In the genomic region with DNA sequence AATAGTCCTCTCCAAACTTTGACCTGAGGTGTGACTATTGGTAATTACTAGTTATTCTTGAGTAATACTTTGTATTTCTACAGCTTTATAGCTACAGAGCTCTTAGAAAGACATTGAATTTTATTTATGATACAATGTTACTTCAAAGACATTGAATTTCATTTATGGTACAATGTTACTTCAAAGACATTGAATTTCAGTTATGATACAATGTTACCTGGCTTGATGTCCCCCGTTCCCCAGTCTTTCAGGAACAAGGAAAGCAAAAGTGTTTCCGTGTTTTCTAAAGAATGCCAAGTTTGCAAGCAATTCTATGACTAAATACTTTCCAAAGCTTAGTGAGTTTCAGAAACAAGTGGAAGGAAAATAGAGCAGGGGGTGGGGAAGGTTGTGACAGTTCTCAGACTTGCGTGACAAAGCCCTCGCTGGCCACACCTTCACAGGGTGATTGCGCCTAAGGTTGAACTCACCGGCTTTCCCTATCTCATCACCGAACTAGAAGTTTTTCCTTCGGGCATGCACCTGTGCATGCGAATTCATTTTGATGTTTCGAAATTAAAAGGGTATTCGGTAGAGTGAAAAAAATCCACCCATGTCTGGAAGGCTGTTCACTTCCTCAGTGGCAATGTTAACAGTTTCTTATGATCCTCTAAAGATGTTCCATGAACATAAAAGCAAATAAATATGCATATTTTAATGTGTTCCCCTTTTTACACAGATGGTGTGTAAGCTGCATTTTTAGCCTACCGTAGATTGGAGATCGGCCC, we compare ENCODE assay signal across 8 cellular contexts. TPM values are rescaled to one million over a fixed set of nuclear protein-coding genes. Genes with fewer than 3 reads are reported as not detected.
A peak's percentile ranks its signal among the peaks of the same experiment; 100 is the strongest.
DNase-seq lines count a peak whose midpoint lies in the region; ATAC-seq and TF ChIP-seq lines count a peak whose summit lies in the region.

No MANE protein-coding gene starts in this region.

- DNase-seq in DMS53 (lab: John Stamatoyannopoulos, UW) = peak; percentile 71
- DNase-seq in WTC11 (ENCODE audit: low spot score) = no peak
- DNase-seq in central memory CD4-positive, alpha-beta T cell = peak; percentile 44
- DNase-seq in medulla oblongata (ENCODE audit: extremely low spot score) = peak; percentile 40
- DNase-seq in stimulated activated CD8-positive, alpha-beta memory T cell treated with anti-CD3 and anti-CD28 coated beads, Interleukin-15, amount 100 ng/mL, for 24 hours (ENCODE audit: low read depth) = peak; percentile 27
- DNase-seq in cerebellar nuclear complex (lab: John Stamatoyannopoulos, UW) = no peak

- peak overlapping the region; percentile 4 for H3K4me3 ChIP-seq in KMS-11 (IDR thresholded peaks at IDR 0.05; ENCODE audit: insufficient read depth, low read depth, low read length)

- peak overlapping the region; percentile 92 for H3K4me3 Mint-ChIP-seq in WTC11

- no peaks in the 10 kb centered on the region for H3K9me3 Mint-ChIP-seq in WTC11

- H2AFZ ChIP-seq in KMS-11 (ENCODE audit: low read depth) = peak overlapping the region; percentile 69

- H4K20me1 ChIP-seq in KMS-11 (ENCODE audit: insufficient read depth) = peaks cover 21% of the 10 kb centered on the region

- H3K36me3 ChIP-seq in KMS-11 (ENCODE audit: insufficient read depth) = no peaks in the 10 kb centered on the region; the same call in 1 of the 2 replicates

- peak overlapping the region; percentile 73 for H3K4me2 ChIP-seq in KMS-11

- H3K36me3 Mint-ChIP-seq in WTC11 = peaks cover 21% of the 10 kb centered on the region

- H3K79me2 ChIP-seq in KMS-11 (ENCODE audit: insufficient read depth, low read depth) = peaks cover 37% of the 10 kb centered on the region

- peaks cover 42% of the 10 kb centered on the region for H3K4me1 ChIP-seq in KMS-11 (ENCODE audit: low read depth, poor library complexity, severe bottlenecking)

- POLR2A ChIA-PET in WTC11 (lab: Charles Lee) = interaction anchor here (1.1 kb wide), 1 partner anchor 44 kb away, joined by 3 read pairs; no protein-coding TSS in a partner anchor

- ATAC-seq in WTC11 (no peak), HG03469 (IDR thresholded peaks at IDR 0.05; ENCODE audit: unreplicated experiment) (no peak)

- TF ChIP-seq CTCF in KMS-11 (conservative IDR thresholded peaks at IDR 0.05; ENCODE audit: low read depth, low read length) = no peak
- no peak for TF ChIP-seq CTCF in WTC11 (IDR thresholded peaks at IDR 0.05)

- no peaks in the 10 kb centered on the region for H3K27me3 ChIP-seq in KMS-11 (ENCODE audit: insufficient read depth, low read depth)

- H3K9ac ChIP-seq in KMS-11 = peak overlapping the region; percentile 68

- peaks cover 38% of the 10 kb centered on the region for H3K4me1 Mint-ChIP-seq in WTC11

- H3K27ac ChIP-seq in KMS-11 = peak overlapping the region; percentile 84

- no peaks in the 10 kb centered on the region; the same call in 1 of the 2 replicates for H3K27me3 Mint-ChIP-seq in WTC11 (ENCODE audit: low read depth)

- CTCF ChIA-PET in WTC11 (lab: Charles Lee) = no interaction called here

- H3K27ac Mint-ChIP-seq in WTC11 = peak overlapping the region; percentile 96

TF ChIP-seq in WTC11, 78 proteins besides CTCF, POLR2A, EP300 and RAD21 (continues in another document):
- TF ChIP-seq SOX15 (CRISPR knock-in tag; IDR thresholded peaks at IDR 0.05) = no peak
- TF ChIP-seq FOXP1 (CRISPR knock-in tag; IDR thresholded peaks at IDR 0.05; ENCODE audit: borderline replicate concordance) = no peak
- TF ChIP-seq, protein P1, sequence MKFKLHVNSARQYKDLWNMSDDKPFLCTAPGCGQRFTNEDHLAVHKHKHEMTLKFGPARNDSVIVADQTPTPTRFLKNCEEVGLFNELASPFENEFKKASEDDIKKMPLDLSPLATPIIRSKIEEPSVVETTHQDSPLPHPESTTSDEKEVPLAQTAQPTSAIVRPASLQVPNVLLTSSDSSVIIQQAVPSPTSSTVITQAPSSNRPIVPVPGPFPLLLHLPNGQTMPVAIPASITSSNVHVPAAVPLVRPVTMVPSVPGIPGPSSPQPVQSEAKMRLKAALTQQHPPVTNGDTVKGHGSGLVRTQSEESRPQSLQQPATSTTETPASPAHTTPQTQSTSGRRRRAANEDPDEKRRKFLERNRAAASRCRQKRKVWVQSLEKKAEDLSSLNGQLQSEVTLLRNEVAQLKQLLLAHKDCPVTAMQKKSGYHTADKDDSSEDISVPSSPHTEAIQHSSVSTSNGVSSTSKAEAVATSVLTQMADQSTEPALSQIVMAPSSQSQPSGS (CRISPR knock-in tag; IDR thresholded peaks at IDR 0.05; ENCODE audit: borderline replicate concordance, low read depth) = no peak
- no peak for TF ChIP-seq ZNF317 (CRISPR knock-in tag; IDR thresholded peaks at IDR 0.05; ENCODE audit: borderline replicate concordance, low read depth)
- TF ChIP-seq, protein P2, sequence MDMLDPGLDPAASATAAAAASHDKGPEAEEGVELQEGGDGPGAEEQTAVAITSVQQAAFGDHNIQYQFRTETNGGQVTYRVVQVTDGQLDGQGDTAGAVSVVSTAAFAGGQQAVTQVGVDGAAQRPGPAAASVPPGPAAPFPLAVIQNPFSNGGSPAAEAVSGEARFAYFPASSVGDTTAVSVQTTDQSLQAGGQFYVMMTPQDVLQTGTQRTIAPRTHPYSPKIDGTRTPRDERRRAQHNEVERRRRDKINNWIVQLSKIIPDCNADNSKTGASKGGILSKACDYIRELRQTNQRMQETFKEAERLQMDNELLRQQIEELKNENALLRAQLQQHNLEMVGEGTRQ (CRISPR knock-in tag; IDR thresholded peaks at IDR 0.05) = no peak
- TF ChIP-seq, protein P3, sequence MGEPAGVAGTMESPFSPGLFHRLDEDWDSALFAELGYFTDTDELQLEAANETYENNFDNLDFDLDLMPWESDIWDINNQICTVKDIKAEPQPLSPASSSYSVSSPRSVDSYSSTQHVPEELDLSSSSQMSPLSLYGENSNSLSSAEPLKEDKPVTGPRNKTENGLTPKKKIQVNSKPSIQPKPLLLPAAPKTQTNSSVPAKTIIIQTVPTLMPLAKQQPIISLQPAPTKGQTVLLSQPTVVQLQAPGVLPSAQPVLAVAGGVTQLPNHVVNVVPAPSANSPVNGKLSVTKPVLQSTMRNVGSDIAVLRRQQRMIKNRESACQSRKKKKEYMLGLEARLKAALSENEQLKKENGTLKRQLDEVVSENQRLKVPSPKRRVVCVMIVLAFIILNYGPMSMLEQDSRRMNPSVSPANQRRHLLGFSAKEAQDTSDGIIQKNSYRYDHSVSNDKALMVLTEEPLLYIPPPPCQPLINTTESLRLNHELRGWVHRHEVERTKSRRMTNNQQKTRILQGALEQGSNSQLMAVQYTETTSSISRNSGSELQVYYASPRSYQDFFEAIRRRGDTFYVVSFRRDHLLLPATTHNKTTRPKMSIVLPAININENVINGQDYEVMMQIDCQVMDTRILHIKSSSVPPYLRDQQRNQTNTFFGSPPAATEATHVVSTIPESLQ (CRISPR knock-in tag; IDR thresholded peaks at IDR 0.05) = no peak
- TF ChIP-seq SMAD3 (CRISPR knock-in tag; IDR thresholded peaks at IDR 0.05; ENCODE audit: borderline replicate concordance) = no peak
- TF ChIP-seq GABPB1 (CRISPR knock-in tag; IDR thresholded peaks at IDR 0.05) = no peak
- TF ChIP-seq, protein P4, sequence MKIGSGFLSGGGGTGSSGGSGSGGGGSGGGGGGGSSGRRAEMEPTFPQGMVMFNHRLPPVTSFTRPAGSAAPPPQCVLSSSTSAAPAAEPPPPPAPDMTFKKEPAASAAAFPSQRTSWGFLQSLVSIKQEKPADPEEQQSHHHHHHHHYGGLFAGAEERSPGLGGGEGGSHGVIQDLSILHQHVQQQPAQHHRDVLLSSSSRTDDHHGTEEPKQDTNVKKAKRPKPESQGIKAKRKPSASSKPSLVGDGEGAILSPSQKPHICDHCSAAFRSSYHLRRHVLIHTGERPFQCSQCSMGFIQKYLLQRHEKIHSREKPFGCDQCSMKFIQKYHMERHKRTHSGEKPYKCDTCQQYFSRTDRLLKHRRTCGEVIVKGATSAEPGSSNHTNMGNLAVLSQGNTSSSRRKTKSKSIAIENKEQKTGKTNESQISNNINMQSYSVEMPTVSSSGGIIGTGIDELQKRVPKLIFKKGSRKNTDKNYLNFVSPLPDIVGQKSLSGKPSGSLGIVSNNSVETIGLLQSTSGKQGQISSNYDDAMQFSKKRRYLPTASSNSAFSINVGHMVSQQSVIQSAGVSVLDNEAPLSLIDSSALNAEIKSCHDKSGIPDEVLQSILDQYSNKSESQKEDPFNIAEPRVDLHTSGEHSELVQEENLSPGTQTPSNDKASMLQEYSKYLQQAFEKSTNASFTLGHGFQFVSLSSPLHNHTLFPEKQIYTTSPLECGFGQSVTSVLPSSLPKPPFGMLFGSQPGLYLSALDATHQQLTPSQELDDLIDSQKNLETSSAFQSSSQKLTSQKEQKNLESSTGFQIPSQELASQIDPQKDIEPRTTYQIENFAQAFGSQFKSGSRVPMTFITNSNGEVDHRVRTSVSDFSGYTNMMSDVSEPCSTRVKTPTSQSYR (CRISPR knock-in tag; IDR thresholded peaks at IDR 0.05) = no peak
- TF ChIP-seq, protein P5, sequence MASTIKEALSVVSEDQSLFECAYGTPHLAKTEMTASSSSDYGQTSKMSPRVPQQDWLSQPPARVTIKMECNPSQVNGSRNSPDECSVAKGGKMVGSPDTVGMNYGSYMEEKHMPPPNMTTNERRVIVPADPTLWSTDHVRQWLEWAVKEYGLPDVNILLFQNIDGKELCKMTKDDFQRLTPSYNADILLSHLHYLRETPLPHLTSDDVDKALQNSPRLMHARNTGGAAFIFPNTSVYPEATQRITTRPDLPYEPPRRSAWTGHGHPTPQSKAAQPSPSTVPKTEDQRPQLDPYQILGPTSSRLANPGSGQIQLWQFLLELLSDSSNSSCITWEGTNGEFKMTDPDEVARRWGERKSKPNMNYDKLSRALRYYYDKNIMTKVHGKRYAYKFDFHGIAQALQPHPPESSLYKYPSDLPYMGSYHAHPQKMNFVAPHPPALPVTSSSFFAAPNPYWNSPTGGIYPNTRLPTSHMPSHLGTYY (CRISPR knock-in tag; IDR thresholded peaks at IDR 0.05) = no peak

RNA-seq across cellular contexts. Expression of a gene that starts 0.9 kb away (rescaled TPM):
- 69.1 to 75.6 TPM (median 72.0 TPM) in 3 replicates for total RNA-seq in WTC11 (2021)

RNA-seq across cellular contexts. Expression of a gene that starts 44.7 kb away (rescaled TPM):
- total RNA-seq in WTC11 (2021) = 4.2 to 6.3 TPM (median 6.1 TPM) in 3 replicates

Comparison
In these comparisons a context has a peak if more than half of its experiments do, and no peak if none do; other contexts are left out.
1. DNase-seq: peak in DMS53 (single experiment), central memory CD4-positive, alpha-beta T cell (single experiment), medulla oblongata (single experiment) and stimulated activated CD8-positive, alpha-beta memory T cell treated with anti-CD3 and anti-CD28 coated beads, Interleukin-15, amount 100 ng/mL, for 24 hours (single experiment); none in WTC11 (single experiment) and cerebellar nuclear complex (0 of 2).